Comparison of ENCODE assay signal across 8 cellular contexts in the genomic region with DNA sequence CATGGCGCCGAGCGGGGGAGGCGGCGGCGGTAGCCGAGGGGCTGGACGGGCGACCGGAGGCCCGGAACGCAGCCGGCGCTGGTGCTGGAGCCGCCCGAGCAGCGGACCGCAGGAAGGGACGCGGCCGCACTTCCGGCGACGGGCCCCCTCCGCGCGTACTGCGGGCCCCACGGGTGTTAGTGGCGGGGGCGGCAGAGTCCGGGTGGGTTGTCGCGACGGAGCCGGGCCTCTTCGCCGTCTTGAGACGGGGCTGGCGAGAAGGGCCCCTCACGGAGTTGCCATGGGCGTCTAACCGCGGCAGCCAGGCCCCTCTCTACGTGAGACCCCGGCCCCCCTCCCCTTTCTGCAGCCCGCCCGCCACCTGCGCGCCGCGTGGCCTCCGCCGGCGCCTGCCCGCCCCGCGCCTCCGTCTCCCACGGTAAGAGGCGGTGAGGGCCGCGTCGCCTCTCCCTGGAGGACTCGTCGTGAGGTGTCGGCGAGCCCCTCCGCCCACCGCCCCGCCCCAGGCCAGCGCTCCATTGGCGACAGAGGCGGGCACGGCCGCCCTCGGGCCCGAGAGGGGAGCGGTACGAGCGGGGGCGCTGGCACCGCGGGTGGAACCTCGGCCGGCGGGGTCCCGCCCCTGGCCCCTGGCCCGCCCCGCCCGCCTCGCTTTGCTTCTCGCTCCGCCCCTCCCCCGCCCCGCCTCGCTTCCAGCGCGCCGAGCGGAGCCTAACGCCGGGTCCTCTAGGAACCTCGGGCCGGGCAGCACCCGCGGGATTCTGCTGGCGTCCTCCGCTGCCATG. TPM values are rescaled to one million over a fixed set of nuclear protein-coding genes. Genes with fewer than 3 reads are reported as not detected.
DNase-seq lines count a peak whose midpoint lies in the region; ATAC-seq and TF ChIP-seq lines count a peak whose summit lies in the region.

A gene with protein sequence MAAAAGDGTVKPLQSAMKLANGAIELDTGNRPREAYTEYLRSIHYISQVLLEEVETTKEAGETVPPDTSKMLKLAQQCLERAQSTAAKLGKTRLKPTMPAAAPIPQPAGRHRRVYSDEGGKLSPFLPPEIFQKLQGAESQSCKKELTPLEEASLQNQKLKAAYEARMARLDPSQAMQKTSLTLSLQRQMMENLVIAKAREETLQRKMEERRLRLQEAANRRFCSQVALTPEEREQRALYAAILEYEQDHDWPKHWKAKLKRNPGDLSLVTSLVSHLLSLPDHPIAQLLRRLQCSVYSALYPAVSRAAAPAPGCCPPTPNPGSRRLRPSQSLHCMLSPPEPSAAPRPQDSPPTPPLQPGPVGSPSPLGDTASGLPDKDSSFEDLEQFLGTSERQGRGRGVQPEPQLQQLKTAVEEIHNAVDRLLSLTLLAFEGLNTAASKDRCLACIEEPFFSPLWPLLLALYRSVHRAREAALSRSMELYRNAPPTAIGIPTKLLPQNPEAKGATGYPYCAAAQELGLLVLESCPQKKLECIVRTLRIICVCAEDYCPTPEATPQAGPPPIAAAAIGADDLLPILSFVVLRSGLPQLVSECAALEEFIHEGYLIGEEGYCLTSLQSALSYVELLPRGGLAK (minus strand): TSS at position 40 of the 785 bp plus-strand sequence. CDS start 37 bp downstream, at position 3.
A gene with protein sequence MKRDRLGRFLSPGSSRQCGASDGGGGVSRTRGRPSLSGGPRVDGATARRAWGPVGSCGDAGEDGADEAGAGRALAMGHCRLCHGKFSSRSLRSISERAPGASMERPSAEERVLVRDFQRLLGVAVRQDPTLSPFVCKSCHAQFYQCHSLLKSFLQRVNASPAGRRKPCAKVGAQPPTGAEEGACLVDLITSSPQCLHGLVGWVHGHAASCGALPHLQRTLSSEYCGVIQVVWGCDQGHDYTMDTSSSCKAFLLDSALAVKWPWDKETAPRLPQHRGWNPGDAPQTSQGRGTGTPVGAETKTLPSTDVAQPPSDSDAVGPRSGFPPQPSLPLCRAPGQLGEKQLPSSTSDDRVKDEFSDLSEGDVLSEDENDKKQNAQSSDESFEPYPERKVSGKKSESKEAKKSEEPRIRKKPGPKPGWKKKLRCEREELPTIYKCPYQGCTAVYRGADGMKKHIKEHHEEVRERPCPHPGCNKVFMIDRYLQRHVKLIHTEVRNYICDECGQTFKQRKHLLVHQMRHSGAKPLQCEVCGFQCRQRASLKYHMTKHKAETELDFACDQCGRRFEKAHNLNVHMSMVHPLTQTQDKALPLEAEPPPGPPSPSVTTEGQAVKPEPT (plus strand): TSS at position 679 of the 785 bp plus-strand sequence. CDS start 104 bp downstream, at position 783.

- H3K4me3 Mint-ChIP-seq in chondrocyte (ENCODE audit: unreplicated experiment), result peak within 1 kb of the TSS; percentile 82

- H3K36me3 Mint-ChIP-seq in chondrocyte (ENCODE audit: low read depth), result peaks cover 9% of the 10 kb centered on the region

- TF ChIP-seq CTCF in chondrocyte (IDR thresholded peaks at IDR 0.05), result no peak

- no peaks in the 10 kb centered on the region for H3K9me3 Mint-ChIP-seq in chondrocyte (ENCODE audit: low read depth)

- peaks cover 30% of the 10 kb centered on the region for H3K4me1 Mint-ChIP-seq in chondrocyte (ENCODE audit: low read depth)

- peak; percentile 81 for DNase-seq in NCI-H1436 (lab: John Stamatoyannopoulos, UW)
- no peak for DNase-seq in NCI-H1436 treated with DMSO at 0.1 percent for 48 hours (lab: John Stamatoyannopoulos, UW)
- peak; percentile 67 for DNase-seq in NCI-H2196 (lab: John Stamatoyannopoulos, UW; ENCODE audit: unreplicated experiment)
- peak; percentile 79 for DNase-seq in activated CD4-positive, CD25-positive, alpha-beta regulatory T cell treated with anti-CD3 and anti-CD28 coated beads, Interleukin-2, amount 50 U/mL, for 72 hours
- no peak for DNase-seq in chondrocyte (ENCODE audit: low spot score)
- DNase-seq in kidney tubule cell (ENCODE audit: low spot score), result peak; percentile 82
- peak; percentile 71 to 85 (median 80) for DNase-seq in stimulated activated CD4-positive, alpha-beta T cell treated with anti-CD3 and anti-CD28 coated beads, Interleukin-1b, Interleukin-23, amount 100 ng/mL, for 24 hours (ENCODE audit: low read depth in 4 of 4, low spot score in 1 of 4)

- peak; percentile 60 for ATAC-seq in HG02885 (IDR thresholded peaks at IDR 0.05; ENCODE audit: poor library complexity, unreplicated experiment)

- H3K27me3 Mint-ChIP-seq in chondrocyte (ENCODE audit: low read depth), result no peaks in the 10 kb centered on the region

- peak within 1 kb of the TSS; percentile 85 for H3K27ac Mint-ChIP-seq in chondrocyte (ENCODE audit: unreplicated experiment)

RNA-seq across cellular contexts. Expression of the first gene that starts in this region (rescaled TPM):
- total RNA-seq in chondrocyte, result 20.3 to 26.6 TPM (median 20.4 TPM) in 3 replicates

RNA-seq across cellular contexts. Expression of the second gene that starts in this region (rescaled TPM):
- 16.2 to 23.0 TPM (median 17.4 TPM) in 3 replicates for total RNA-seq in chondrocyte

Comparison
In these comparisons a context has a peak if more than half of its experiments do, and no peak if none do; other contexts are left out.
1. DNase-seq: peak in NCI-H1436 (single experiment), NCI-H2196 (single experiment), activated CD4-positive, CD25-positive, alpha-beta regulatory T cell treated with anti-CD3 and anti-CD28 coated beads, Interleukin-2, amount 50 U/mL, for 72 hours (single experiment), kidney tubule cell (single experiment) and stimulated activated CD4-positive, alpha-beta T cell treated with anti-CD3 and anti-CD28 coated beads, Interleukin-1b, Interleukin-23, amount 100 ng/mL, for 24 hours (4 of 4); none in NCI-H1436 treated with DMSO at 0.1 percent for 48 hours (single experiment) and chondrocyte (single experiment).